Comparison of ENCODE assay signal across 28 cellular contexts in the genomic region with DNA sequence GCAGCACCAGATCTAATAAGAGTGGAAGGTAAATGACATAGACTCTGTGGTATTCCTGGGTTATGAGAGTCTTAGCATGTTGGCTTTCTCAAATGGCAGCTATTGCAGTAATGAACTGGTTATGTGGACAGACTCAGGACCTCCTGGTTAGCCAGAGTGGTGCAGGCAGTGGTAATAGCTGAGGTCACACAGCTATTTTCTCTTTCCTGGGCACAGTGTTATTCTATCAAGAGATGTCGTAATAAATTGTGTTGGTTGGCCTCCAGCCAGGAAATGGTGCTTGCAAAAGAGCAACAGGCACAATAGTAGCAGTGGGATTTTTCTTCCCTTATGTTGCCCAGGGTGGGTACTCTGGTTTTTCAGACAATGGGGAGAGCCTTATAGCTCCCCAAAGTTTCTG.
DNase-seq lines count a peak whose midpoint lies in the region; ATAC-seq and TF ChIP-seq lines count a peak whose summit lies in the region.
"Had no signal": no experiment of that assay in that cellular context is flagged by ENCODE, and none has a peak within 500 bp of the region (broad histone marks: within the 10 kb centered on the region; RNA-seq: fewer than 3 reads in every experiment).

No MANE protein-coding gene starts in this region.

- intact Hi-C loops in MCF 10A (cut with micrococcal nuclease), result no loop called here
- intact Hi-C loops in breast epithelium (cut with DNase I; ENCODE audit: low total_unique reads), result no loop called here

- H3K9me3 Mint-ChIP-seq in MCF 10A (ENCODE audit: unreplicated experiment), result peaks cover 25% of the 10 kb centered on the region
- H3K9me3 Mint-ChIP-seq: activated B cell treated with CpG ODN at 0.5 μM for 24 hours; stimulated activated effector memory CD8-positive, alpha-beta T cell treated with anti-CD3 and anti-CD28 coated beads, Interleukin-12 subunit alpha, Interleukin-12 subunit beta, amount 100 ng/mL, for 72 hours; type B pancreatic cell had no signal

- H3K36me3 ChIP-seq in breast epithelium (no peaks in the 10 kb centered on the region), brain microvascular endothelial cell (replicated peaks) (no peaks in the 10 kb centered on the region)
- H3K36me3 ChIP-seq: Peyer's patch, SJCRH30 had no signal

- no TSS peak for BruUV-seq in MCF 10A (replicated peaks; lab: Mats Ljungman, UMichigan)

- H3K9me3 ChIP-seq in breast epithelium, result peaks cover 0 to 7% of the 10 kb centered on the region in 2 donors
- H3K9me3 ChIP-seq: Peyer's patch, SJCRH30 had no signal

- peak; percentile 57 for DNase-seq in MCF 10A (ENCODE audit: unreplicated experiment)
- no peak for DNase-seq in breast epithelium (ENCODE audit: low spot score in 2 of 2)
- DNase-seq in brain microvascular endothelial cell, result peak; percentile 2
- peak; percentile 64 for DNase-seq in left lobe of liver (ENCODE audit: low spot score)
- DNase-seq in NCI-H187 treated with DMSO at 0.1 percent for 48 hours (lab: John Stamatoyannopoulos, UW), result no peak
- no peak for DNase-seq in NCI-H526 treated with DMSO at 0.1 percent for 48 hours (lab: John Stamatoyannopoulos, UW)
- DNase-seq in effector CD4-positive, alpha-beta T cell, result no peak
- no peak for DNase-seq in effector CD8-positive, alpha-beta T cell (lab: John Stamatoyannopoulos, UW)
- DNase-seq: 8988T; activated B cell treated with CpG ODN at 0.5 μM for 24 hours; activated naive CD8-positive, alpha-beta T cell treated with anti-CD3 and anti-CD28 coated beads, Interleukin-2, amount 50 U/mL, for 24 hours; activated T-cell treated with anti-CD3 and anti-CD28 coated beads, Interleukin-2, amount 50 U/mL, for 4 hours; C1 segment of cervical spinal cord; COR-L47; immature natural killer cell; Karpas-422; left colon; NCI-H1092 treated with DMSO at 0.1 percent for 48 hours; NCI-H1694 treated with DMSO at 0.1 percent for 48 hours; NCI-H526; Peyer's patch; SJCRH30; T-helper 1 cell had no signal

- no peaks in the 10 kb centered on the region for H3K4me1 Mint-ChIP-seq in MCF 10A (ENCODE audit: insufficient read depth, unreplicated experiment)
- H3K4me1 Mint-ChIP-seq: activated B cell treated with CpG ODN at 0.5 μM for 24 hours; activated naive CD8-positive, alpha-beta T cell treated with anti-CD3 and anti-CD28 coated beads, Interleukin-2, amount 50 U/mL, for 24 hours; immature natural killer cell; memory B cell; stimulated activated effector memory CD8-positive, alpha-beta T cell treated with anti-CD3 and anti-CD28 coated beads, Interleukin-12 subunit alpha, Interleukin-12 subunit beta, amount 100 ng/mL, for 72 hours had no signal

- H3K27me3 ChIP-seq in breast epithelium (peaks cover 0 to 5% of the 10 kb centered on the region in 2 donors), brain microvascular endothelial cell (replicated peaks) (no peaks in the 10 kb centered on the region)
- H3K27me3 ChIP-seq: Peyer's patch, SJCRH30 had no signal

- TF ChIP-seq CTCF in MCF 10A (IDR thresholded peaks at IDR 0.05; ENCODE audit: unreplicated experiment) (no peak), breast epithelium (IDR thresholded peaks at IDR 0.05) (no peak), brain microvascular endothelial cell (IDR thresholded peaks at IDR 0.05; ENCODE audit: low read depth, low read length, missing control alignments) (no peak)

- H3K27me3 Mint-ChIP-seq in MCF 10A (ENCODE audit: insufficient read depth, unreplicated experiment), result no peaks in the 10 kb centered on the region
- H3K27me3 Mint-ChIP-seq: activated B cell treated with CpG ODN at 0.5 μM for 24 hours; activated naive CD8-positive, alpha-beta T cell treated with anti-CD3 and anti-CD28 coated beads, Interleukin-2, amount 50 U/mL, for 24 hours; memory B cell; type B pancreatic cell had no signal

- H3K4me1 ChIP-seq in breast epithelium, result no peaks in the 10 kb centered on the region
- H3K4me1 ChIP-seq: Peyer's patch, SJCRH30 had no signal

- H3K27ac Mint-ChIP-seq in MCF 10A (ENCODE audit: low read depth, unreplicated experiment), result no peak overlapping the region
- H3K27ac Mint-ChIP-seq: activated B cell treated with CpG ODN at 0.5 μM for 24 hours; activated naive CD8-positive, alpha-beta T cell treated with anti-CD3 and anti-CD28 coated beads, Interleukin-2, amount 50 U/mL, for 24 hours; immature natural killer cell; memory B cell; stimulated activated effector memory CD8-positive, alpha-beta T cell treated with anti-CD3 and anti-CD28 coated beads, Interleukin-12 subunit alpha, Interleukin-12 subunit beta, amount 100 ng/mL, for 72 hours; type B pancreatic cell had no signal

- H3K27ac ChIP-seq in breast epithelium, result no peak overlapping the region
- no peak overlapping the region for H3K27ac ChIP-seq in brain microvascular endothelial cell
- H3K27ac ChIP-seq: epithelial cell of prostate, Peyer's patch, SJCRH30 had no signal

- POLR2A ChIA-PET in MCF 10A (lab: Yijun Ruan, JAX), result no interaction called here

- H3K36me3 Mint-ChIP-seq in MCF 10A (ENCODE audit: insufficient read depth, unreplicated experiment), result no peaks in the 10 kb centered on the region
- H3K36me3 Mint-ChIP-seq: immature natural killer cell; memory B cell; stimulated activated effector memory CD8-positive, alpha-beta T cell treated with anti-CD3 and anti-CD28 coated beads, Interleukin-12 subunit alpha, Interleukin-12 subunit beta, amount 100 ng/mL, for 72 hours; type B pancreatic cell had no signal

- H3K4me3 ChIP-seq in breast epithelium (no peak overlapping the region), brain microvascular endothelial cell (ENCODE audit: low read depth, low read length) (no peak overlapping the region)
- H3K4me3 ChIP-seq: Peyer's patch, SJCRH30 had no signal

- CTCF ChIA-PET in MCF 10A (lab: Yijun Ruan, JAX), result interaction anchor here (0.8 kb wide), 1 partner anchor 10 kb away, joined by 4 read pairs; no protein-coding TSS in a partner anchor

- in situ Hi-C loops in brain microvascular endothelial cell (cut with HindIII; ENCODE audit: low pct_ligation_motif_present, low sequenced_read_pairs), result no loop called here

- no peak for TF ChIP-seq POLR2A in breast epithelium (IDR thresholded peaks at IDR 0.05)

- ATAC-seq in left lobe of liver, result peak; percentile 80
- ATAC-seq: activated naive CD8-positive, alpha-beta T cell treated with anti-CD3 and anti-CD28 coated beads, Interleukin-2, amount 50 U/mL, for 24 hours; activated T-cell treated with anti-CD3 and anti-CD28 coated beads, Interleukin-2, amount 50 U/mL, for 4 hours; HCT116; left colon; stimulated activated effector memory CD8-positive, alpha-beta T cell treated with anti-CD3 and anti-CD28 coated beads, Interleukin-12 subunit alpha, Interleukin-12 subunit beta, amount 100 ng/mL, for 72 hours had no signal

- no peak overlapping the region for H3K4me3 Mint-ChIP-seq in MCF 10A (ENCODE audit: unreplicated experiment)
- H3K4me3 Mint-ChIP-seq: activated B cell treated with CpG ODN at 0.5 μM for 24 hours; activated naive CD8-positive, alpha-beta T cell treated with anti-CD3 and anti-CD28 coated beads, Interleukin-2, amount 50 U/mL, for 24 hours; activated T-cell treated with anti-CD3 and anti-CD28 coated beads, Interleukin-2, amount 50 U/mL, for 4 hours; immature natural killer cell; memory B cell; stimulated activated effector memory CD8-positive, alpha-beta T cell treated with anti-CD3 and anti-CD28 coated beads, Interleukin-12 subunit alpha, Interleukin-12 subunit beta, amount 100 ng/mL, for 72 hours; type B pancreatic cell had no signal

Comparison
In these comparisons a context has a peak if more than half of its experiments do, and no peak if none do; other contexts are left out.
1. DNase-seq: peak in MCF 10A (single experiment), brain microvascular endothelial cell (single experiment) and left lobe of liver (single experiment); none in breast epithelium (0 of 2), NCI-H187 treated with DMSO at 0.1 percent for 48 hours (single experiment), NCI-H526 treated with DMSO at 0.1 percent for 48 hours (single experiment), effector CD4-positive, alpha-beta T cell (single experiment) and effector CD8-positive, alpha-beta T cell (single experiment).